19 cellular contexts compared by ENCODE assay signal in the genomic region with DNA sequence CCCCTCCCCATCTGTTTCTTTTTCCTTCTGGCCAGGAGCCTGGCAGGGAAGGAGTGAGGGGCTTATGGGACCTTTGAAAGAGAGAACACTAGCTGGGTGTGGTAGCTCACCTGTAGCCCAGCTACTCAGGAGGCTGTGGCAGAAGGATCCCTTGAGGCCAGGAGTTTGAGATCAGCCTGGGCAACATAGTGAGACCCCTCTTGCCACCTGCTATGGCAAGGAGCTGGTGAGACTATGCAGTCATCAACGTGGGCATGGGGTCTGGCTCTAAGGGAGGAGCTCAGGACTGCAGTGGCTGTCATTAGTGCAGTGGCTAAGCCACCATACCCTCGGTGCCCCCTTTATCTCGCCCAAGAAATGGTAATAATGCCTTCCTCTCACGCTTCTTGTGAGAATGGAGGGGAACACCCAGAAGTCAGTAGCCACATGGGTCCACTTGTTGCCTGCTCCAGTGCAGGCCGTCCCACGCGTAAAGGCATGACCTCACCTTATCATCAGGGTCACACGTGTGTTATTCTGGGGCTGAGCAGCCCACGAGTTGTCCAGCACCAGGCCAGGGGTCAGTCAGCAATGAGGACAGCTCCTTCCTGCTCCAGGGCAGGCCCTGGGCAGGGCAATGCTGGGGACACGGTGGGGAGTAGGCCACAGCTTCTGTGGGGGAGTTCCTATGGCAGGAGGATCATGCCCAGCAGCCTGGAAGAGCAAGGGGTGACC.
"Had no signal": no experiment of that assay in that cellular context is flagged by ENCODE, and none has a peak within 500 bp of the region (broad histone marks: within the 10 kb centered on the region; RNA-seq: fewer than 3 reads in every experiment).

No MANE protein-coding gene starts in this region.

- H3K4me1 Mint-ChIP-seq: activated CD4-positive, alpha-beta T cell treated with anti-CD3 and anti-CD28 coated beads, Interleukin-2, amount 10 ng/mL, durations not matched to agents 7 days and 5 days; activated naive CD8-positive, alpha-beta T cell treated with anti-CD3 and anti-CD28 coated beads for 36 hours had no signal

- H3K4me3 ChIP-seq: body of pancreas, lung, SK-N-MC, thoracic aorta, upper lobe of right lung had no signal

- H3K27me3 ChIP-seq: body of pancreas, foreskin keratinocyte, upper lobe of right lung had no signal

- FAIRE-seq: islet of Langerhans had no signal

- DNase-seq: activated CD4-positive, alpha-beta T cell treated with anti-CD3 and anti-CD28 coated beads, Interleukin-2, amount 10 ng/mL, durations not matched to agents 7 days and 5 days; activated gamma-delta T cell treated with Interleukin-2 at 50 U/mL for 16 hours; activated naive CD8-positive, alpha-beta T cell treated with anti-CD3 and anti-CD28 coated beads for 36 hours; amniotic stem cell; body of pancreas; foreskin keratinocyte; hippocampal formation; left colon; retina; stimulated activated CD4-positive, alpha-beta T cell treated with anti-CD3 and anti-CD28 coated beads, Interleukin-12 subunit alpha, Interleukin-12 subunit beta, amount 100 ng/mL, for 4 hours; stimulated activated CD4-positive, alpha-beta T cell treated with anti-CD3 and anti-CD28 coated beads, Interleukin-1b, Interleukin-23, amount 100 ng/mL, for 48 hours; upper lobe of right lung had no signal

- H3K27ac Mint-ChIP-seq: activated CD4-positive, alpha-beta T cell treated with anti-CD3 and anti-CD28 coated beads, Interleukin-2, amount 10 ng/mL, durations not matched to agents 7 days and 5 days; activated naive CD8-positive, alpha-beta T cell treated with anti-CD3 and anti-CD28 coated beads for 36 hours; activated T-helper 1 cell treated with anti-CD3 and anti-CD28 coated beads, Interleukin-12 subunit alpha, Interleukin-12 subunit beta, Interleukin-2, Interleukin-4 antibody, amounts not matched to agents 30 ng/mL and 10 ng/mL and 1 ng/mL, durations not matched to agents 14 hours and 24 hours and 36 hours; mesothelial cell of epicardium; natural killer cell treated with Interleukin-12 subunit alpha and Interleukin-12 subunit beta and Interleukin-15 and Interleukin-18, amount 100 ng/mL, for 72 hours had no signal

- H3K4me1 ChIP-seq: body of pancreas, foreskin keratinocyte, upper lobe of right lung had no signal

- H3K9me3 ChIP-seq: body of pancreas, thoracic aorta, upper lobe of right lung had no signal

- H3K4me3 Mint-ChIP-seq: activated CD4-positive, alpha-beta T cell treated with anti-CD3 and anti-CD28 coated beads, Interleukin-2, amount 10 ng/mL, durations not matched to agents 7 days and 5 days; activated naive CD8-positive, alpha-beta T cell treated with anti-CD3 and anti-CD28 coated beads for 36 hours; activated T-helper 1 cell treated with anti-CD3 and anti-CD28 coated beads, Interleukin-12 subunit alpha, Interleukin-12 subunit beta, Interleukin-2, Interleukin-4 antibody, amounts not matched to agents 30 ng/mL and 10 ng/mL and 1 ng/mL, durations not matched to agents 14 hours and 24 hours and 36 hours; mesothelial cell of epicardium; natural killer cell treated with Interleukin-12 subunit alpha and Interleukin-12 subunit beta and Interleukin-15 and Interleukin-18, amount 100 ng/mL, for 72 hours had no signal

- ATAC-seq: body of pancreas; foreskin keratinocyte; left colon; natural killer cell treated with Interleukin-12 subunit alpha and Interleukin-12 subunit beta and Interleukin-15 and Interleukin-18, amount 100 ng/mL, for 72 hours; upper lobe of right lung had no signal

- H3K27me3 Mint-ChIP-seq: activated CD4-positive, alpha-beta T cell treated with anti-CD3 and anti-CD28 coated beads, Interleukin-2, amount 10 ng/mL, durations not matched to agents 7 days and 5 days; activated naive CD8-positive, alpha-beta T cell treated with anti-CD3 and anti-CD28 coated beads for 36 hours; natural killer cell treated with Interleukin-12 subunit alpha and Interleukin-12 subunit beta and Interleukin-15 and Interleukin-18, amount 100 ng/mL, for 72 hours had no signal

- H3K9me3 Mint-ChIP-seq: activated CD4-positive, alpha-beta T cell treated with anti-CD3 and anti-CD28 coated beads, Interleukin-2, amount 10 ng/mL, durations not matched to agents 7 days and 5 days; activated naive CD8-positive, alpha-beta T cell treated with anti-CD3 and anti-CD28 coated beads for 36 hours; activated T-helper 1 cell treated with anti-CD3 and anti-CD28 coated beads, Interleukin-12 subunit alpha, Interleukin-12 subunit beta, Interleukin-2, Interleukin-4 antibody, amounts not matched to agents 30 ng/mL and 10 ng/mL and 1 ng/mL, durations not matched to agents 14 hours and 24 hours and 36 hours; mesothelial cell of epicardium; natural killer cell treated with Interleukin-12 subunit alpha and Interleukin-12 subunit beta and Interleukin-15 and Interleukin-18, amount 100 ng/mL, for 72 hours had no signal

- H3K27ac ChIP-seq: body of pancreas, foreskin keratinocyte, SK-N-MC, thoracic aorta, upper lobe of right lung had no signal
